ENCODE assay signal across 25 cellular contexts in genomic region chr5:177070536-177071191, GRCh38. TPM values are rescaled to one million over a fixed set of nuclear protein-coding genes. Genes with fewer than 3 reads are reported as not detected.
A peak's percentile ranks its signal among the peaks of the same experiment; 100 is the strongest.
DNase-seq lines count a peak whose midpoint lies in the region; ATAC-seq, FAIRE-seq and TF ChIP-seq lines count a peak whose summit lies in the region.
"Had no signal": no experiment of that assay in that cellular context is flagged by ENCODE, and none has a peak within 500 bp of the region (broad histone marks: within the 10 kb centered on the region; RNA-seq: fewer than 3 reads in every experiment).

No MANE protein-coding gene starts in this region.

- TF ChIP-seq POLR2A in H54 (IDR thresholded peaks at IDR 0.05; ENCODE audit: low read depth, low read length), result no peak

- no peak overlapping the region for H3K4ac ChIP-seq in mesenchymal stem cell (ENCODE audit: low read depth in 1 of 2, low read length in 2 of 2)

- H2BK12ac ChIP-seq in mesenchymal stem cell (ENCODE audit: low read length in 2 of 2), result no peak overlapping the region

- no peak overlapping the region for H3K14ac ChIP-seq in mesenchymal stem cell (ENCODE audit: low read length in 2 of 2)

- H3K27ac ChIP-seq in mesenchymal stem cell (ENCODE audit: low read length, poor library complexity, severe bottlenecking), result no peak overlapping the region
- H3K27ac ChIP-seq: tibial nerve had no signal

- no peaks in the 10 kb centered on the region for H3K9me3 Mint-ChIP-seq in T-cell
- H3K9me3 Mint-ChIP-seq in type B pancreatic cell, result no peaks in the 10 kb centered on the region
- H3K9me3 Mint-ChIP-seq: dendritic cell treated with granulocyte-macrophage colony-stimulating factor and Interleukin-4, amounts not matched to agents 40 ng/mL and 50 ng/mL, for 4 days; naive thymus-derived CD8-positive, alpha-beta T cell; stimulated activated naive CD8-positive, alpha-beta T cell treated with anti-CD3 and anti-CD28 coated beads, Interleukin-15, amount 100 ng/mL, for 72 hours had no signal

- TF ChIP-seq CTCF in type B pancreatic cell (conservative IDR thresholded peaks at IDR 0.05), result no peak

- DNase-seq in T-cell (no peak), mesenchymal stem cell (no peak), Right ventricle myocardium superior (no peak), type B pancreatic cell (ENCODE audit: extremely low spot score, unreplicated experiment) (no peak), H54 (ENCODE audit: insufficient read length, low spot score) (no peak), NCI-H187 (lab: John Stamatoyannopoulos, UW) (no peak)
- DNase-seq: activated gamma-delta T cell treated with Interleukin-2 at 50 U/mL for 16 hours; activated T-cell treated with anti-CD3 and anti-CD28 coated beads, Interleukin-2, amount 50 U/mL, for 1 hour; amniotic stem cell; DND-41; left colon; MG63; naive thymus-derived CD8-positive, alpha-beta T cell; NCI-H146; NCI-H2171; retina; SHP77; spleen; stimulated activated CD4-positive, alpha-beta T cell treated with anti-CD3 and anti-CD28 coated beads, Interleukin-4, amount 100 ng/mL, for 1 hour; stimulated activated naive CD8-positive, alpha-beta T cell treated with anti-CD3 and anti-CD28 coated beads, Interleukin-15, amount 100 ng/mL, for 72 hours had no signal

- no peaks in the 10 kb centered on the region for H3K27me3 ChIP-seq in mesenchymal stem cell (ENCODE audit: control insufficient read depth in 1 of 2, insufficient read depth in 1 of 2, low read length in 2 of 2)
- H3K27me3 ChIP-seq: MG63, spleen, tibial nerve had no signal

- peaks cover 5 to 27% of the 10 kb centered on the region in 2 experiments for H3K36me3 ChIP-seq in mesenchymal stem cell (ENCODE audit: control insufficient read depth in 1 of 2, insufficient read depth in 2 of 2, low read depth in 1 of 2, low read length in 2 of 2)

- H2AFZ ChIP-seq in mesenchymal stem cell (ENCODE audit: low read depth, low read length), result no peak overlapping the region

- no peak overlapping the region for H3K9ac ChIP-seq in mesenchymal stem cell (ENCODE audit: low read length)

- no peak overlapping the region for H4K8ac ChIP-seq in mesenchymal stem cell (ENCODE audit: low read length)

- no peak overlapping the region for H3K4me3 ChIP-seq in mesenchymal stem cell (ENCODE audit: insufficient read depth in 1 of 2, low read depth in 1 of 2, low read length in 2 of 2)
- H3K4me3 ChIP-seq: MG63, spleen, tibial nerve had no signal

- no peaks in the 10 kb centered on the region for H3K79me1 ChIP-seq in mesenchymal stem cell (replicated peaks; ENCODE audit: low read length, poor library complexity, severe bottlenecking)

- H2BK5ac ChIP-seq in mesenchymal stem cell (ENCODE audit: low read depth, low read length, poor library complexity, severe bottlenecking), result no peak overlapping the region

- H2BK15ac ChIP-seq in mesenchymal stem cell (ENCODE audit: low read depth, poor library complexity, severe bottlenecking), result no peak overlapping the region

- POLR2A ChIA-PET in T-cell (lab: Charles Lee), result no interaction called here

- H3K4me3 Mint-ChIP-seq in T-cell, result no peak overlapping the region
- H3K4me3 Mint-ChIP-seq in type B pancreatic cell, result no peak overlapping the region
- H3K4me3 Mint-ChIP-seq: dendritic cell treated with granulocyte-macrophage colony-stimulating factor and Interleukin-4, amounts not matched to agents 40 ng/mL and 50 ng/mL, for 4 days; stimulated activated naive CD8-positive, alpha-beta T cell treated with anti-CD3 and anti-CD28 coated beads, Interleukin-15, amount 100 ng/mL, for 72 hours had no signal

- no peak for FAIRE-seq in H54 (lab: Jason Lieb, UNC)
- FAIRE-seq: bronchial epithelial cell had no signal

- peaks cover 4 to 10% (median 6%) of the 10 kb centered on the region in 3 donors for H3K4me1 Mint-ChIP-seq in T-cell
- H3K4me1 Mint-ChIP-seq in type B pancreatic cell (ENCODE audit: unreplicated experiment), result peaks cover 11% of the 10 kb centered on the region

- no peak overlapping the region for H3K4me2 ChIP-seq in mesenchymal stem cell (ENCODE audit: low read length, poor library complexity, severe bottlenecking)

- H3K23ac ChIP-seq in mesenchymal stem cell (ENCODE audit: low read length in 2 of 2), result no peak overlapping the region

- H3K36me3 Mint-ChIP-seq in T-cell (peaks cover 11% of the 10 kb centered on the region), type B pancreatic cell (peaks cover 7% of the 10 kb centered on the region)

- ATAC-seq in GM18868 (IDR thresholded peaks at IDR 0.05; ENCODE audit: unreplicated experiment) (peak; percentile 55), HG02870 (IDR thresholded peaks at IDR 0.05; ENCODE audit: unreplicated experiment) (peak; percentile 50), T-cell (replicated peaks in 1 of 4) (no peak), Right ventricle myocardium superior (ENCODE audit: poor library complexity) (no peak)
- ATAC-seq: stimulated activated naive CD8-positive, alpha-beta T cell treated with anti-CD3 and anti-CD28 coated beads, Interleukin-15, amount 100 ng/mL, for 72 hours had no signal

- H3K9me3 ChIP-seq in mesenchymal stem cell (ENCODE audit: control insufficient read depth, low read length), result no peaks in the 10 kb centered on the region
- H3K9me3 ChIP-seq: MG63, spleen, tibial nerve had no signal

- H2AK5ac ChIP-seq in mesenchymal stem cell (ENCODE audit: low read length, severe bottlenecking), result peak overlapping the region; percentile 35

- CTCF ChIA-PET in T-cell (lab: Charles Lee), result interaction anchor here in 1 of 2 donors (0.6 kb wide), 1 partner anchor 35 kb away, joined by 4 read pairs; no protein-coding TSS in a partner anchor

- 98% methylated on average over 6 of the region's 6 CpGs for WGBS in mesenchymal stem cell

- H3K18ac ChIP-seq in mesenchymal stem cell (ENCODE audit: low read depth in 1 of 2, low read length in 2 of 2), result no peak overlapping the region

- intact Hi-C loops in Right ventricle myocardium superior (cut with DNase I), result no loop called here

- peaks cover 5% of the 10 kb centered on the region for H3K4me1 ChIP-seq in mesenchymal stem cell (ENCODE audit: control insufficient read depth, insufficient read depth, low read depth, low read length)

- no peak overlapping the region for H2BK120ac ChIP-seq in mesenchymal stem cell (ENCODE audit: low read depth, low read length)

- peak overlapping the region; percentile 60 to 70 for H3K27ac Mint-ChIP-seq in T-cell
- no peak overlapping the region for H3K27ac Mint-ChIP-seq in type B pancreatic cell

- H4K91ac ChIP-seq in mesenchymal stem cell (ENCODE audit: low read length), result no peak overlapping the region

- H3K27me3 Mint-ChIP-seq in T-cell (no peaks in the 10 kb centered on the region), type B pancreatic cell (no peaks in the 10 kb centered on the region)
- H3K27me3 Mint-ChIP-seq: dendritic cell treated with granulocyte-macrophage colony-stimulating factor and Interleukin-4, amounts not matched to agents 40 ng/mL and 50 ng/mL, for 4 days; naive thymus-derived CD8-positive, alpha-beta T cell; stimulated activated naive CD8-positive, alpha-beta T cell treated with anti-CD3 and anti-CD28 coated beads, Interleukin-15, amount 100 ng/mL, for 72 hours had no signal

RNA-seq across cellular contexts. Expression of gene FGFR4, which starts 16.1 kb away (rescaled TPM):
- 1 to 10 TPM; 1.6 to 5.1 (median 3.2) TPM for total RNA-seq in T-cell
- polyA plus RNA-seq in mesenchymal stem cell (2013, experiment 1 of 2), result 16.1 TPM
- 16.0 TPM for polyA plus RNA-seq in mesenchymal stem cell (2013, experiment 2 of 2)
- 2.3 TPM for total RNA-seq in Right ventricle myocardium superior
- 33.0 and 34.1 TPM in 2 replicates for total RNA-seq in type B pancreatic cell (ENCODE audit: low replicate concordance)

RNA-seq across cellular contexts. Expression of gene ZNF346, which starts 48.2 kb away (rescaled TPM):
- total RNA-seq in T-cell, result 10 to 100 TPM; 22.8 to 25.7 (median 24.8) TPM
- 8.8 TPM for polyA plus RNA-seq in mesenchymal stem cell (2013, experiment 1 of 2)
- polyA plus RNA-seq in mesenchymal stem cell (2013, experiment 2 of 2), result 9.3 TPM
- total RNA-seq in Right ventricle myocardium superior, result 5.7 TPM
- 20.2 and 31.0 TPM in 2 replicates for total RNA-seq in type B pancreatic cell (ENCODE audit: low replicate concordance)

Comparison
In these comparisons a context has a peak if more than half of its experiments do, and no peak if none do; other contexts are left out.
1. ATAC-seq: peak in GM18868 (single experiment) and HG02870 (single experiment); none in T-cell (0 of 4) and Right ventricle myocardium superior (single experiment).